In the genomic region with DNA sequence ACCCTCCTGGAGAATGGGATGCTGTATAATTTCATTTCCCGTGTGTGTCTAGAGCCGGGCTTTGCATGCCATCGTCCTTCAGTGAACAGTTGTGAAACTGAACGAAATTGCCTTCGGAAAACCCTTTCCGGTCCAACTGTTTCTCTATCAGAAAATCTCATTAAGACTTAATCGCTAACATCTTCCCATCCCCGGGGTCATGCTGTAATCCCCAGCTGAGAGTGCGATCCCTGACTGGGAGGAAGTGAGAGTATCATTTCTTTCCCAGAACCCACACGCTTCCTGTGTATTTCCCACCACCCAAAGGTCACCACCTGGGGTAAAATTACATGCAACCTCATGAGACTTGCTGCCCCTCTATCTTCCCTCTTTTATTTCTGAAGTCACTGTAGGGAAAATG, we compare ENCODE assay signal across 14 cellular contexts.
DNase-seq lines count a peak whose midpoint lies in the region; ATAC-seq and TF ChIP-seq lines count a peak whose summit lies in the region.
"Had no signal": no experiment of that assay in that cellular context is flagged by ENCODE, and none has a peak within 500 bp of the region (broad histone marks: within the 10 kb centered on the region; RNA-seq: fewer than 3 reads in every experiment).

No MANE protein-coding gene starts in this region.

- no peak overlapping the region for H4K91ac ChIP-seq in neuronal stem cell (ENCODE audit: low read depth, low read length, poor library complexity)

- peaks cover 0 to 2% of the 10 kb centered on the region in 2 experiments; a peak in 1 of 4 replicates for H3K4me1 ChIP-seq in SK-N-SH (ENCODE audit: control insufficient read depth in 1 of 2, insufficient read depth in 2 of 2, low read depth in 1 of 2, low read length in 1 of 2)
- H3K4me1 ChIP-seq in neuronal stem cell (ENCODE audit: control insufficient read depth in 2 of 2, insufficient read depth in 1 of 2, low read depth in 1 of 2, low read length in 2 of 2): no peaks in the 10 kb centered on the region
- H3K4me1 ChIP-seq in suprapubic skin: no peaks in the 10 kb centered on the region
- H3K4me1 ChIP-seq: A549, HAP-1 had no signal

- TF ChIP-seq POLR2A in suprapubic skin (IDR thresholded peaks at IDR 0.05): no peak

- TF ChIP-seq EP300 in SK-N-SH (IDR thresholded peaks at IDR 0.05; ENCODE audit: borderline replicate concordance in 1 of 2, low read depth in 1 of 2, low read length in 1 of 2) (no peak), suprapubic skin (IDR thresholded peaks at IDR 0.05) (no peak)

- H3K79me2 ChIP-seq in SK-N-SH (ENCODE audit: insufficient read depth): no peaks in the 10 kb centered on the region

- H3K36me3 ChIP-seq in SK-N-SH (replicated peaks in 1 of 2; ENCODE audit: control insufficient read depth in 1 of 2, insufficient read depth in 2 of 2, low read length in 1 of 2): no peaks in the 10 kb centered on the region
- H3K36me3 ChIP-seq in WERI-Rb-1: no peaks in the 10 kb centered on the region
- H3K36me3 ChIP-seq in neuronal stem cell (replicated peaks in 1 of 2; ENCODE audit: control insufficient read depth in 2 of 2, insufficient read depth in 2 of 2, low read length in 2 of 2): no peaks in the 10 kb centered on the region
- H3K36me3 ChIP-seq in suprapubic skin: no peaks in the 10 kb centered on the region
- H3K36me3 ChIP-seq: HAP-1 had no signal

- no peaks in the 10 kb centered on the region for H3K36me3 Mint-ChIP-seq in osteocyte (ENCODE audit: unreplicated experiment)
- H3K36me3 Mint-ChIP-seq: CD8-positive, alpha-beta T cell had no signal

- no peaks in the 10 kb centered on the region for H3K79me1 ChIP-seq in neuronal stem cell (ENCODE audit: low read depth, low read length)

- H3K4me3 Mint-ChIP-seq in osteocyte (ENCODE audit: unreplicated experiment): no peak overlapping the region
- H3K4me3 Mint-ChIP-seq: CD8-positive, alpha-beta T cell had no signal

- H2AFZ ChIP-seq in SK-N-SH (ENCODE audit: low read depth) (no peak overlapping the region), neuronal stem cell (ENCODE audit: low read length) (no peak overlapping the region)
- H2AFZ ChIP-seq: GM23248 had no signal

- H3K9me2 ChIP-seq in SK-N-SH: no peaks in the 10 kb centered on the region

- H2BK120ac ChIP-seq in neuronal stem cell (ENCODE audit: low read depth, low read length): no peak overlapping the region

- H3K14ac ChIP-seq in neuronal stem cell (ENCODE audit: low read length): no peak overlapping the region

- H3K4me3 ChIP-seq in SK-N-SH (ENCODE audit: low read depth in 2 of 2, low read length in 1 of 2): no peak overlapping the region
- no peak overlapping the region for H3K4me3 ChIP-seq in WERI-Rb-1 (ENCODE audit: low read depth, low read length)
- no peak overlapping the region for H3K4me3 ChIP-seq in neuronal stem cell (ENCODE audit: low read length in 2 of 2)
- H3K4me3 ChIP-seq in suprapubic skin: no peak overlapping the region
- H3K4me3 ChIP-seq: A549, GM23248, HAP-1 had no signal

- H2BK12ac ChIP-seq in neuronal stem cell (ENCODE audit: low read length): no peak overlapping the region

- TF ChIP-seq CTCF in SK-N-SH (IDR thresholded peaks at IDR 0.05) (no peak), WERI-Rb-1 (IDR thresholded peaks at IDR 0.05; ENCODE audit: low read depth, low read length) (no peak), suprapubic skin (IDR thresholded peaks at IDR 0.05) (no peak), osteocyte (IDR thresholded peaks at IDR 0.05) (no peak)

- H3K27me3 ChIP-seq in SK-N-SH (ENCODE audit: insufficient read depth) (no peaks in the 10 kb centered on the region), WERI-Rb-1 (ENCODE audit: insufficient read depth, low read depth, severe bottlenecking) (peaks cover 78% of the 10 kb centered on the region), neuronal stem cell (ENCODE audit: control insufficient read depth in 3 of 3, insufficient read depth in 3 of 3, low read depth in 1 of 3, low read length in 3 of 3) (no peaks in the 10 kb centered on the region), suprapubic skin (no peaks in the 10 kb centered on the region)

- no peak overlapping the region for H3K4ac ChIP-seq in neuronal stem cell (ENCODE audit: low read length)

- H3K27ac ChIP-seq in SK-N-SH (ENCODE audit: low read depth in 2 of 2, low read length in 1 of 2) (no peak overlapping the region), WERI-Rb-1 (no peak overlapping the region), neuronal stem cell (replicated peaks; ENCODE audit: low read length) (no peak overlapping the region), suprapubic skin (no peak overlapping the region)
- H3K27ac ChIP-seq: 22Rv1, A549, GM23248 had no signal

- no peak overlapping the region for H2BK15ac ChIP-seq in neuronal stem cell (ENCODE audit: low read length)

- CTCF ChIA-PET in SK-N-SH (lab: Yijun Ruan, JAX): interaction anchor here (1.3 kb wide), 1 partner anchor 11 kb away, joined by 3 read pairs; no protein-coding TSS in a partner anchor

- H3K18ac ChIP-seq in neuronal stem cell (ENCODE audit: low read length): no peak overlapping the region

- ATAC-seq in SK-N-SH treated with all-trans-retinoic acid at 6 μM for 48 hours: no peak
- ATAC-seq: A549; CD8-positive, alpha-beta T cell; HepG2 had no signal

- no peak overlapping the region for H3K9ac ChIP-seq in SK-N-SH
- H3K9ac ChIP-seq in neuronal stem cell (ENCODE audit: low read depth, low read length, poor library complexity): peak overlapping the region; percentile 30
- H3K9ac ChIP-seq: GM23248 had no signal

- peak overlapping the region; percentile 29 for H3K23ac ChIP-seq in neuronal stem cell (ENCODE audit: low read depth, low read length, poor library complexity)

- TF ChIP-seq RAD21 in SK-N-SH (IDR thresholded peaks at IDR 0.05; ENCODE audit: low read length): no peak

- no peak overlapping the region for H3K4me2 ChIP-seq in SK-N-SH
- H3K4me2 ChIP-seq in neuronal stem cell (ENCODE audit: insufficient read depth, low read length, poor library complexity, severe bottlenecking): no peak overlapping the region
- H3K4me2 ChIP-seq: A549 had no signal

- H3K27ac Mint-ChIP-seq in osteocyte (ENCODE audit: unreplicated experiment): no peak overlapping the region
- H3K27ac Mint-ChIP-seq: CD8-positive, alpha-beta T cell had no signal

- POLR2A ChIA-PET in SK-N-SH (lab: Yijun Ruan, JAX): no interaction called here

- H3K9me3 Mint-ChIP-seq in osteocyte (ENCODE audit: unreplicated experiment): peaks cover 68% of the 10 kb centered on the region

- H3F3A ChIP-seq in SK-N-SH (replicated peaks; ENCODE audit: insufficient read depth): no peaks in the 10 kb centered on the region

- H3K4me1 Mint-ChIP-seq in osteocyte (ENCODE audit: unreplicated experiment): no peaks in the 10 kb centered on the region

- no peak overlapping the region for H2BK5ac ChIP-seq in neuronal stem cell (ENCODE audit: low read length)

- H3K9me3 ChIP-seq in SK-N-SH (no peaks in the 10 kb centered on the region), WERI-Rb-1 (ENCODE audit: severe bottlenecking) (no peaks in the 10 kb centered on the region), neuronal stem cell (replicated peaks in 1 of 2; ENCODE audit: control insufficient read depth in 2 of 2, insufficient read depth in 1 of 2, low read depth in 1 of 2, low read length in 2 of 2) (no peaks in the 10 kb centered on the region), suprapubic skin (no peaks in the 10 kb centered on the region)
- H3K9me3 ChIP-seq: A549, HAP-1 had no signal

- no peaks in the 10 kb centered on the region for H3K27me3 Mint-ChIP-seq in osteocyte (ENCODE audit: unreplicated experiment)

- WGBS in SK-N-SH (ENCODE audit: low lambda C conversion rate): 14% methylated on average over 10 of the region's 10 CpGs
- WGBS in neuronal stem cell (ENCODE audit: extremely low coverage in 2 of 2, insufficient read length in 2 of 2, insufficient replicate concordance in 1 of 2), 2 donors: no CpG with 5 or more reads among the region's 10 CpGs
- 86% methylated on average over 10 of the region's 10 CpGs for WGBS in suprapubic skin

- no peak overlapping the region for H2AK5ac ChIP-seq in neuronal stem cell (ENCODE audit: low read depth, low read length)

- no peak overlapping the region for H4K8ac ChIP-seq in neuronal stem cell (ENCODE audit: low read depth, low read length)

- no peaks in the 10 kb centered on the region for H4K20me1 ChIP-seq in SK-N-SH (ENCODE audit: insufficient read depth)

- DNase-seq in SK-N-SH (peak; percentile 20), WERI-Rb-1 (peak; percentile 51), neuronal stem cell (ENCODE audit: low spot score) (no peak), suprapubic skin (ENCODE audit: low spot score in 2 of 2) (no peak), NCI-H1092 (lab: John Stamatoyannopoulos, UW) (no peak), osteocyte (ENCODE audit: extremely low spot score, unreplicated experiment) (no peak)
- DNase-seq: AML-193; CD8-positive, alpha-beta T cell; GM23248 had no signal

TF ChIP-seq in SK-N-SH, 30 proteins besides CTCF, POLR2A, EP300 and RAD21 (continues in another document):
- TF ChIP-seq CHD2 (IDR thresholded peaks at IDR 0.05; ENCODE audit: low read length, partially characterized antibody) (no peak), NRF1 (IDR thresholded peaks at IDR 0.05; ENCODE audit: low read depth, low read length) (no peak), NFIC (IDR thresholded peaks at IDR 0.05; ENCODE audit: borderline replicate concordance) (no peak)

TF ChIP-seq in SK-N-SH treated with all-trans-retinoic acid at 6 μM for 48 hours, 23 proteins besides CTCF, POLR2A, EP300 and RAD21 (continues in another document):
- no peak for TF ChIP-seq RARB (CRISPR knock-in tag; IDR thresholded peaks at IDR 0.05)
- no peak for TF ChIP-seq OSR1 (CRISPR knock-in tag; IDR thresholded peaks at IDR 0.05)
- TF ChIP-seq SNAI2 (CRISPR knock-in tag; IDR thresholded peaks at IDR 0.05): no peak
- TF ChIP-seq, protein P1, sequence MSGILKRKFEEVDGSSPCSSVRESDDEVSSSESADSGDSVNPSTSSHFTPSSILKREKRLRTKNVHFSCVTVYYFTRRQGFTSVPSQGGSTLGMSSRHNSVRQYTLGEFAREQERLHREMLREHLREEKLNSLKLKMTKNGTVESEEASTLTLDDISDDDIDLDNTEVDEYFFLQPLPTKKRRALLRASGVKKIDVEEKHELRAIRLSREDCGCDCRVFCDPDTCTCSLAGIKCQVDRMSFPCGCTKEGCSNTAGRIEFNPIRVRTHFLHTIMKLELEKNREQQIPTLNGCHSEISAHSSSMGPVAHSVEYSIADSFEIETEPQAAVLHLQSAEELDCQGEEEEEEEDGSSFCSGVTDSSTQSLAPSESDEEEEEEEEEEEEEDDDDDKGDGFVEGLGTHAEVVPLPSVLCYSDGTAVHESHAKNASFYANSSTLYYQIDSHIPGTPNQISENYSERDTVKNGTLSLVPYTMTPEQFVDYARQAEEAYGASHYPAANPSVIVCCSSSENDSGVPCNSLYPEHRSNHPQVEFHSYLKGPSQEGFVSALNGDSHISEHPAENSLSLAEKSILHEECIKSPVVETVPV (CRISPR knock-in tag; IDR thresholded peaks at IDR 0.05): no peak
- no peak for TF ChIP-seq TCF4 (CRISPR knock-in tag; IDR thresholded peaks at IDR 0.05; ENCODE audit: borderline replicate concordance)
- TF ChIP-seq ZNF70 (CRISPR knock-in tag; IDR thresholded peaks at IDR 0.05): no peak
- no peak for TF ChIP-seq ZNF8 (CRISPR knock-in tag; IDR thresholded peaks at IDR 0.05)

Comparison
In these comparisons a context has a peak if more than half of its experiments do, and no peak if none do; other contexts are left out.
1. DNase-seq: peak in SK-N-SH (single experiment) and WERI-Rb-1 (single experiment); none in neuronal stem cell (single experiment), suprapubic skin (0 of 2), NCI-H1092 (single experiment) and osteocyte (single experiment).